ENCODE assay signal across 25 cellular contexts in the genomic region with DNA sequence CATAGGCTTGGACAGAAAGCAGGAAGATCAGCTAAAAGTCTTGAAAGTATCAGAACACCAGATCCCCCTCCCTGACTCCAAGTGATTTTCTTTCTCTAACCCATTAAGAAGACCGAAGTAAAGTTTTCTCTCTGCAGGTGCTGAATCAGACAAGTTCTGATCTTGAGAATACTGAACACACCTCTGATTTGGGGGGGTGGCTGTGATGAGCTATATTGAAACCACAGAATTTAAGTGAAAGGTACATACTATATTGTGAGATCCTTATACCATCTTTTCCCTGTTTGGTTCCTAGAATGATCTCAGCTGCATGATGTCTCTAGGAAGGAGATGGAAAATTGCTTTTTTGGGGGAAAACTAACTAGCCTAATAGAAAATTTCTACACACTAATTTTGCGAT.
DNase-seq lines count a peak whose midpoint lies in the region; ATAC-seq, FAIRE-seq and TF ChIP-seq lines count a peak whose summit lies in the region.
"Had no signal": no experiment of that assay in that cellular context is flagged by ENCODE, and none has a peak within 500 bp of the region (broad histone marks: within the 10 kb centered on the region; RNA-seq: fewer than 3 reads in every experiment).

No MANE protein-coding gene starts in this region.

- CTCF ChIA-PET in GM12878 (lab: Yijun Ruan, JAX) (no interaction called here), PC-3 (lab: Charles Lee) (no interaction called here)

- H3K9ac ChIP-seq in GM12878 (ENCODE audit: control insufficient read depth, insufficient read depth, low read length) = no peak overlapping the region
- H3K9ac ChIP-seq in PC-3 (ENCODE audit: low read length) = no peak overlapping the region
- H3K9ac ChIP-seq: BLaER1, GM23248 had no signal

- H3K27ac ChIP-seq in GM12878 (ENCODE audit: control insufficient read depth, insufficient read depth) (no peak overlapping the region), PC-3 (ENCODE audit: low read length) (no peak overlapping the region)
- H3K27ac ChIP-seq: 22Rv1, BLaER1, C4-2B, GM23248 had no signal

- no peak overlapping the region for H2AFZ ChIP-seq in GM12878 (ENCODE audit: control insufficient read depth, low read depth, low read length)
- H2AFZ ChIP-seq in PC-3 (ENCODE audit: low read length) = no peak overlapping the region
- H2AFZ ChIP-seq: GM23248 had no signal

- TF ChIP-seq EP300 in GM12878 (IDR thresholded peaks at IDR 0.05; ENCODE audit: borderline replicate concordance in 1 of 2, control insufficient read depth in 1 of 2, low read depth in 2 of 2, low read length in 2 of 2) = no peak

- H3K4me1 ChIP-seq in GM12878 (ENCODE audit: control insufficient read depth, insufficient read depth, low read length) (no peaks in the 10 kb centered on the region), PC-3 (ENCODE audit: insufficient read depth, low read length) (peaks cover 4% of the 10 kb centered on the region)
- H3K4me1 ChIP-seq: BLaER1 had no signal

- ATAC-seq in GM18868 (IDR thresholded peaks at IDR 0.05; ENCODE audit: unreplicated experiment) = peak; percentile 81
- peak; percentile 71 for ATAC-seq in HG02870 (IDR thresholded peaks at IDR 0.05; ENCODE audit: unreplicated experiment)
- no peak for ATAC-seq in GM12878
- no peak for ATAC-seq in PC-3
- ATAC-seq: CD8-positive, alpha-beta T cell; HCT116 had no signal

- POLR2A ChIA-PET in GM12878 (lab: Charles Lee) = no interaction called here
- POLR2A ChIA-PET in PC-3 (lab: Charles Lee; ENCODE audit: unreplicated experiment) = no interaction called here

- H3K36me3 Mint-ChIP-seq in activated CD4-positive, alpha-beta T cell treated with anti-CD3 and anti-CD28 coated beads, Interleukin-2, amount 10 ng/mL, durations not matched to agents 24 days and 14 days (ENCODE audit: low read depth) = no peaks in the 10 kb centered on the region
- H3K36me3 Mint-ChIP-seq: CD4-positive, CD25-positive, alpha-beta regulatory T cell; CD8-positive, alpha-beta T cell had no signal

- TF ChIP-seq CTCF in GM12878 (IDR thresholded peaks at IDR 0.05 in 2 of 3, conservative IDR thresholded peaks at IDR 0.05 in 1 of 3; ENCODE audit: control insufficient read depth in 2 of 3, extremely low read depth in 1 of 3, insufficient read depth in 1 of 3, low read depth in 3 of 3, low read length in 3 of 3) = no peak
- no peak for TF ChIP-seq CTCF in PC-3 (conservative IDR thresholded peaks at IDR 0.05; ENCODE audit: low read depth, low read length)

- no peak for TF ChIP-seq RAD21 in GM12878 (IDR thresholded peaks at IDR 0.05; ENCODE audit: insufficient read depth, low read depth, low read length)

- H3K27ac Mint-ChIP-seq in activated CD4-positive, alpha-beta T cell treated with anti-CD3 and anti-CD28 coated beads, Interleukin-2, amount 10 ng/mL, durations not matched to agents 24 days and 14 days = no peak overlapping the region
- H3K27ac Mint-ChIP-seq: B cell; CD4-positive, CD25-positive, alpha-beta regulatory T cell; CD8-positive, alpha-beta T cell; H9 had no signal

- no peak for FAIRE-seq in GM12878 (lab: Jason Lieb, UNC)
- FAIRE-seq: A204.1, GM12892, H1 had no signal

- no peaks in the 10 kb centered on the region for H3F3A ChIP-seq in PC-3 (ENCODE audit: low read length, unreplicated experiment)

- intact Hi-C loops in activated CD4-positive, alpha-beta T cell treated with anti-CD3 and anti-CD28 coated beads, Interleukin-2, amount 10 ng/mL, durations not matched to agents 24 days and 14 days (cut with micrococcal nuclease) = no loop called here
- intact Hi-C loops in GM12878 (cut with micrococcal nuclease; ENCODE audit: unreplicated experiment) = no loop called here
- intact Hi-C loops in PC-3 (cut with micrococcal nuclease) = no loop called here

- WGBS in GM12878 (ENCODE audit: insufficient coverage, insufficient replicate concordance, low lambda C conversion rate, missing lambda C conversion rate) = 73% methylated on average over 2 of the region's 2 CpGs

- no peaks in the 10 kb centered on the region for H3K9me2 ChIP-seq in PC-3 (replicated peaks; ENCODE audit: low read length)

- in situ Hi-C loops in GM12878 (cut with MboI) = no loop called here

- no peaks in the 10 kb centered on the region; the same call in 2 of the 3 replicates for H3K9me3 ChIP-seq in GM12878 (replicated peaks; ENCODE audit: control insufficient read depth, insufficient read depth, low read length)
- H3K9me3 ChIP-seq in PC-3 (ENCODE audit: low read length) = no peaks in the 10 kb centered on the region
- H3K9me3 ChIP-seq: BLaER1, Caco-2 had no signal

- no peaks in the 10 kb centered on the region for H3K4me1 Mint-ChIP-seq in activated CD4-positive, alpha-beta T cell treated with anti-CD3 and anti-CD28 coated beads, Interleukin-2, amount 10 ng/mL, durations not matched to agents 24 days and 14 days
- H3K4me1 Mint-ChIP-seq: CD4-positive, CD25-positive, alpha-beta regulatory T cell; H9 had no signal

- SMC1A ChIA-PET in GM12878 (lab: Charles Lee; ENCODE audit: uncharacterized antibody, unreplicated experiment) = interaction anchor here (1.2 kb wide), 2 partner anchors 8 to 189 kb away, joined by 3 read pairs; no protein-coding TSS in a partner anchor

- DNase-seq in activated CD4-positive, alpha-beta T cell treated with anti-CD3 and anti-CD28 coated beads, Interleukin-2, amount 10 ng/mL, durations not matched to agents 24 days and 14 days = peak; percentile 29
- DNase-seq in activated CD4-positive, alpha-beta T cell treated with anti-CD3 and anti-CD28 coated beads, Interleukin-2, amount 50 U/mL, for 48 hours = no peak
- DNase-seq in GM12878 (ENCODE audit: low read depth, low spot score) (no peak), PC-3 (no peak)
- no peak for DNase-seq in stimulated activated CD8-positive, alpha-beta memory T cell treated with anti-CD3 and anti-CD28 coated beads, Interleukin-4, amount 100 ng/mL, for 48 hours
- no peak for DNase-seq in stimulated activated CD4-positive, alpha-beta T cell treated with anti-CD3 and anti-CD28 coated beads, Interleukin-15, amount 100 ng/mL, for 24 hours
- DNase-seq: Caco-2; CD4-positive, CD25-positive, alpha-beta regulatory T cell; CD8-positive, alpha-beta T cell; DMS 273 treated with DMSO at 0.1 percent for 48 hours; DMS79; EL; GDM1; GM23248; H9 had no signal

- TF ChIP-seq POLR2A in GM12878 (IDR thresholded peaks at IDR 0.05; ENCODE audit: low read depth, low read length) = no peak

- H3K36me3 ChIP-seq in GM12878 (ENCODE audit: control insufficient read depth in 2 of 2, insufficient read depth in 2 of 2, low read length in 1 of 2) (no peaks in the 10 kb centered on the region), PC-3 (ENCODE audit: low read depth, low read length) (no peaks in the 10 kb centered on the region)
- H3K36me3 ChIP-seq: BLaER1 had no signal

- H3K27me3 Mint-ChIP-seq in activated CD4-positive, alpha-beta T cell treated with anti-CD3 and anti-CD28 coated beads, Interleukin-2, amount 10 ng/mL, durations not matched to agents 24 days and 14 days = no peaks in the 10 kb centered on the region
- H3K27me3 Mint-ChIP-seq: B cell had no signal

- no peak overlapping the region for H3K4me3 Mint-ChIP-seq in activated CD4-positive, alpha-beta T cell treated with anti-CD3 and anti-CD28 coated beads, Interleukin-2, amount 10 ng/mL, durations not matched to agents 24 days and 14 days
- H3K4me3 Mint-ChIP-seq: B cell; CD4-positive, CD25-positive, alpha-beta regulatory T cell; CD8-positive, alpha-beta T cell; H9 had no signal

- no TSS peak for BruUV-seq in GM12878 (replicated peaks; lab: Mats Ljungman, UMichigan)
- BruUV-seq in PC-3 (replicated peaks; lab: Mats Ljungman, UMichigan) = no TSS peak

- H3K27me3 ChIP-seq in GM12878 (replicated peaks in 1 of 2; ENCODE audit: control insufficient read depth in 2 of 2, insufficient read depth in 2 of 2, low read length in 1 of 2) (no peaks in the 10 kb centered on the region), PC-3 (ENCODE audit: low read length) (no peaks in the 10 kb centered on the region)
- H3K27me3 ChIP-seq: BLaER1 had no signal

- H3K4me2 ChIP-seq in GM12878 (ENCODE audit: control insufficient read depth, insufficient read depth) (no peak overlapping the region), PC-3 (ENCODE audit: low read length) (no peak overlapping the region)
- H3K4me2 ChIP-seq: BLaER1 had no signal

- RAD21 ChIA-PET in GM12878 (lab: Charles Lee; ENCODE audit: unreplicated experiment) = no interaction called here

- no peaks in the 10 kb centered on the region for H3K9me3 Mint-ChIP-seq in activated CD4-positive, alpha-beta T cell treated with anti-CD3 and anti-CD28 coated beads, Interleukin-2, amount 10 ng/mL, durations not matched to agents 24 days and 14 days
- H3K9me3 Mint-ChIP-seq: CD8-positive, alpha-beta T cell; H9 had no signal

- no peaks in the 10 kb centered on the region for H3K79me2 ChIP-seq in GM12878 (ENCODE audit: control insufficient read depth, insufficient read depth, low read length)
- no peaks in the 10 kb centered on the region for H3K79me2 ChIP-seq in PC-3 (ENCODE audit: low read length)

- H3K4me3 ChIP-seq in GM12878 = no peak overlapping the region
- no peak overlapping the region for H3K4me3 ChIP-seq in PC-3 (ENCODE audit: low read length)
- H3K4me3 ChIP-seq: BLaER1, GM23248 had no signal

- no peaks in the 10 kb centered on the region for H4K20me1 ChIP-seq in GM12878 (ENCODE audit: control insufficient read depth, insufficient read depth)
- H4K20me1 ChIP-seq in PC-3 (ENCODE audit: low read length) = no peaks in the 10 kb centered on the region
- H4K20me1 ChIP-seq: BLaER1 had no signal

TF ChIP-seq in GM12878, 131 proteins besides CTCF, POLR2A, EP300 and RAD21:
- TF ChIP-seq RUNX3 (IDR thresholded peaks at IDR 0.05; ENCODE audit: low read length) (0 out of 2 replicates have a peak, but pooled peaks have one; percentile 6), EED (IDR thresholded peaks at IDR 0.05; ENCODE audit: low read depth) (no peak)

Comparison
In these comparisons a context has a peak if more than half of its experiments do, and no peak if none do; other contexts are left out.
1. ATAC-seq: peak in GM18868 (single experiment) and HG02870 (single experiment); none in GM12878 (single experiment) and PC-3 (single experiment).